Comparison of ENCODE assay signal across 1 cellular context in the genomic region with DNA sequence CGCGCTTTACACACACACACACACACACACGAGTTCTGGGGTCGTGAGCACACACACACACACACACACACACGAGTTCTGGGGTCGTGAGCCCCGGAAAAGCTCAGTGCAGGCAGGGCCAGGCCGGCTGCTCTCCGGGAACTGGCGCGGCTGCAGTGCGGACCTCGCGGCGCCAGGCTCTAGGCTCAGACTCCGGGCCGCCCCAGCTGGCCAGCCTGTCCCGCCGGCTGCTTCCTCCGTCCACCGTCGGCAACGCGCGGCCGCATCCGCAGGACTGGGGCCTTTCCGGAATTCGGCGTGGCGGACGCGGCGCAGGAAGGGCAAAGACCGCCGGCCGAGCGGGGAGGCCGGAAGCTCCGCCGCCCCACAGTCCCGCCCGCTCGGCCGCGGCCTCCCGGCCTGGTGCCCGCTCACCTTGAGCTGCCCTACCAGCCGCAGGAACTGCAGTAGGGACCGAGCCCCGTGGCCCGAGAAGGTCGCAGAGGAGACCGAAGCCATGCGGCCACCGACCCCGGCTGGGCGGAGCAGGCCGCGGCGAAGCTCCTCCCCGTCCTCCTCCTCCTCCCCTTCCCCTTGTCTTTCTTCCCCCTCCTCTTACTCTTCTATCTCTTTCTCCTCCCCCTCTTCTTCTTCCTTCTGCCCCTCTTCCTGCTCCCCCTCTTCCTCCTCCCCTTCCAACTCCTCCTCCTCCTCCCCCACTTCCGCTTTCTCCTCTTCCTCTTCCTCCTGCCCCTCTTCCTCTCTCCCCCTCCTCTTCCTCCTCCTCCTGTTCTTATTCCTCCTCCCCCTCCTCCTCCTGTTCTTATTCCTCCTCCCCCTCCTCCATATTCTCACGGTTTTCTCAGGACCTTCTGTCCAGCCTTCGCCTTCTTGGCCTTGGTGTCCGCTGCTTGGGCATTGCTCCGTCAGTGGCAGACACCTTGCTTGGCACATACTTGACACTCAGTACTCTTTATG.
TF ChIP-seq lines count a peak whose summit lies in the region.

A gene with protein sequence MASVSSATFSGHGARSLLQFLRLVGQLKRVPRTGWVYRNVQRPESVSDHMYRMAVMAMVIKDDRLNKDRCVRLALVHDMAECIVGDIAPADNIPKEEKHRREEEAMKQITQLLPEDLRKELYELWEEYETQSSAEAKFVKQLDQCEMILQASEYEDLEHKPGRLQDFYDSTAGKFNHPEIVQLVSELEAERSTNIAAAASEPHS (minus strand): TSS at position 533 of the 957 bp plus-strand sequence. CDS start 35 bp downstream, at position 498.

TF ChIP-seq in HepG2, 621 proteins besides CTCF, POLR2A, EP300 and RAD21 (continued from another document and continues in another):
- TF ChIP-seq, protein P1, sequence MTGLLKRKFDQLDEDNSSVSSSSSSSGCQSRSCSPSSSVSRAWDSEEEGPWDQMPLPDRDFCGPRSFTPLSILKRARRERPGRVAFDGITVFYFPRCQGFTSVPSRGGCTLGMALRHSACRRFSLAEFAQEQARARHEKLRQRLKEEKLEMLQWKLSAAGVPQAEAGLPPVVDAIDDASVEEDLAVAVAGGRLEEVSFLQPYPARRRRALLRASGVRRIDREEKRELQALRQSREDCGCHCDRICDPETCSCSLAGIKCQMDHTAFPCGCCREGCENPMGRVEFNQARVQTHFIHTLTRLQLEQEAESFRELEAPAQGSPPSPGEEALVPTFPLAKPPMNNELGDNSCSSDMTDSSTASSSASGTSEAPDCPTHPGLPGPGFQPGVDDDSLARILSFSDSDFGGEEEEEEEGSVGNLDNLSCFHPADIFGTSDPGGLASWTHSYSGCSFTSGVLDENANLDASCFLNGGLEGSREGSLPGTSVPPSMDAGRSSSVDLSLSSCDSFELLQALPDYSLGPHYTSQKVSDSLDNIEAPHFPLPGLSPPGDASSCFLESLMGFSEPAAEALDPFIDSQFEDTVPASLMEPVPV (CRISPR knock-in tag; IDR thresholded peaks at IDR 0.05), result peak; percentile 97
- peak; percentile 81 for TF ChIP-seq PHF5A (CRISPR knock-in tag; IDR thresholded peaks at IDR 0.05; ENCODE audit: low read depth, unreplicated experiment)
- 0 out of 2 replicates have a peak, but pooled peaks have one; percentile 54 for TF ChIP-seq MAZ (IDR thresholded peaks at IDR 0.05; ENCODE audit: borderline replicate concordance, low read depth, low read length)
- peak; percentile 97 for TF ChIP-seq MAZ (CRISPR knock-in tag; IDR thresholded peaks at IDR 0.05; ENCODE audit: low read depth)
- peak; percentile 97 for TF ChIP-seq WIZ (CRISPR knock-in tag; IDR thresholded peaks at IDR 0.05)
- TF ChIP-seq TSC22D2 (CRISPR knock-in tag; IDR thresholded peaks at IDR 0.05; ENCODE audit: borderline replicate concordance), result peak; percentile 94
- TF ChIP-seq, protein P2, sequence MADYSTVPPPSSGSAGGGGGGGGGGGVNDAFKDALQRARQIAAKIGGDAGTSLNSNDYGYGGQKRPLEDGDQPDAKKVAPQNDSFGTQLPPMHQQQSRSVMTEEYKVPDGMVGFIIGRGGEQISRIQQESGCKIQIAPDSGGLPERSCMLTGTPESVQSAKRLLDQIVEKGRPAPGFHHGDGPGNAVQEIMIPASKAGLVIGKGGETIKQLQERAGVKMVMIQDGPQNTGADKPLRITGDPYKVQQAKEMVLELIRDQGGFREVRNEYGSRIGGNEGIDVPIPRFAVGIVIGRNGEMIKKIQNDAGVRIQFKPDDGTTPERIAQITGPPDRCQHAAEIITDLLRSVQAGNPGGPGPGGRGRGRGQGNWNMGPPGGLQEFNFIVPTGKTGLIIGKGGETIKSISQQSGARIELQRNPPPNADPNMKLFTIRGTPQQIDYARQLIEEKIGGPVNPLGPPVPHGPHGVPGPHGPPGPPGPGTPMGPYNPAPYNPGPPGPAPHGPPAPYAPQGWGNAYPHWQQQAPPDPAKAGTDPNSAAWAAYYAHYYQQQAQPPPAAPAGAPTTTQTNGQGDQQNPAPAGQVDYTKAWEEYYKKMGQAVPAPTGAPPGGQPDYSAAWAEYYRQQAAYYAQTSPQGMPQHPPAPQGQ (CRISPR knock-in tag; IDR thresholded peaks at IDR 0.05; ENCODE audit: borderline replicate concordance), result peak; percentile 63; the same call in 1 of the 2 replicates
- TF ChIP-seq HDAC6 (IDR thresholded peaks at IDR 0.05; ENCODE audit: low read depth, low read length), result no peak
- TF ChIP-seq ZNF10 (CRISPR knock-in tag; IDR thresholded peaks at IDR 0.05; ENCODE audit: borderline replicate concordance, low read depth), result no peak
- TF ChIP-seq HOXA3 (CRISPR knock-in tag; IDR thresholded peaks at IDR 0.05), result peak; percentile 85
- TF ChIP-seq NR2F2 (IDR thresholded peaks at IDR 0.05; ENCODE audit: borderline replicate concordance, low read depth), result 0 out of 2 replicates have a peak, but pooled peaks have one; percentile 11
- TF ChIP-seq ZSCAN30 (CRISPR knock-in tag; IDR thresholded peaks at IDR 0.05), result peak; percentile 66; the same call in 1 of the 2 replicates
- peak; percentile 20 for TF ChIP-seq FOSL2 (CRISPR knock-in tag; IDR thresholded peaks at IDR 0.05)
- TF ChIP-seq, protein P3, sequence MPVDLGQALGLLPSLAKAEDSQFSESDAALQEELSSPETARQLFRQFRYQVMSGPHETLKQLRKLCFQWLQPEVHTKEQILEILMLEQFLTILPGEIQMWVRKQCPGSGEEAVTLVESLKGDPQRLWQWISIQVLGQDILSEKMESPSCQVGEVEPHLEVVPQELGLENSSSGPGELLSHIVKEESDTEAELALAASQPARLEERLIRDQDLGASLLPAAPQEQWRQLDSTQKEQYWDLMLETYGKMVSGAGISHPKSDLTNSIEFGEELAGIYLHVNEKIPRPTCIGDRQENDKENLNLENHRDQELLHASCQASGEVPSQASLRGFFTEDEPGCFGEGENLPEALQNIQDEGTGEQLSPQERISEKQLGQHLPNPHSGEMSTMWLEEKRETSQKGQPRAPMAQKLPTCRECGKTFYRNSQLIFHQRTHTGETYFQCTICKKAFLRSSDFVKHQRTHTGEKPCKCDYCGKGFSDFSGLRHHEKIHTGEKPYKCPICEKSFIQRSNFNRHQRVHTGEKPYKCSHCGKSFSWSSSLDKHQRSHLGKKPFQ (CRISPR knock-in tag; IDR thresholded peaks at IDR 0.05; ENCODE audit: insufficient replicate concordance), result peak; percentile 88
- TF ChIP-seq ADNP (CRISPR knock-in tag; IDR thresholded peaks at IDR 0.05), result no peak
- TF ChIP-seq KLF12 (CRISPR knock-in tag; IDR thresholded peaks at IDR 0.05; ENCODE audit: borderline replicate concordance), result peak; percentile 71; the same call in 1 of the 2 replicates
- TF ChIP-seq, protein P4, sequence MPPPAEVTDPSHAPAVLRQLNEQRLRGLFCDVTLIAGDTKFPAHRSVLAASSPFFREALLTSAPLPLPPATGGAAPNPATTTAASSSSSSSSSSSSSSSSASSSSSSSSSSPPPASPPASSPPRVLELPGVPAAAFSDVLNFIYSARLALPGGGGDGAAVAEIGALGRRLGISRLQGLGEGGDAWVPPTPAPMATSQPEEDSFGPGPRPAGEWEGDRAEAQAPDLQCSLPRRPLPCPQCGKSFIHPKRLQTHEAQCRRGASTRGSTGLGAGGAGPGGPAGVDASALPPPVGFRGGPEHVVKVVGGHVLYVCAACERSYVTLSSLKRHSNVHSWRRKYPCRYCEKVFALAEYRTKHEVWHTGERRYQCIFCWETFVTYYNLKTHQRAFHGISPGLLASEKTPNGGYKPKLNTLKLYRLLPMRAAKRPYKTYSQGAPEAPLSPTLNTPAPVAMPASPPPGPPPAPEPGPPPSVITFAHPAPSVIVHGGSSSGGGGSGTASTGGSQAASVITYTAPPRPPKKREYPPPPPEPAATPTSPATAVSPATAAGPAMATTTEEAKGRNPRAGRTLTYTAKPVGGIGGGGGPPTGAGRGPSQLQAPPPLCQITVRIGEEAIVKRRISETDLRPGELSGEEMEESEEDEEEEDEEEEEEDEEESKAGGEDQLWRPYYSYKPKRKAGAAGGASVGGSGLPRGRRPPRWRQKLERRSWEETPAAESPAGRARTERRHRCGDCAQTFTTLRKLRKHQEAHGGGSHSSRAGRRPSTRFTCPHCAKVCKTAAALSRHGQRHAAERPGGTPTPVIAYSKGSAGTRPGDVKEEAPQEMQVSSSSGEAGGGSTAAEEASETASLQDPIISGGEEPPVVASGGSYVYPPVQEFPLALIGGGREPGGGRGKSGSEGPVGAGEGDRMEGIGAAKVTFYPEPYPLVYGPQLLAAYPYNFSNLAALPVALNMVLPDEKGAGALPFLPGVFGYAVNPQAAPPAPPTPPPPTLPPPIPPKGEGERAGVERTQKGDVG (CRISPR knock-in tag; IDR thresholded peaks at IDR 0.05; ENCODE audit: borderline replicate concordance), result peak; percentile 60; the same call in 1 of the 2 replicates
- no peak for TF ChIP-seq SRSF9 (IDR thresholded peaks at IDR 0.05; ENCODE audit: borderline replicate concordance, insufficient read depth, low read depth, low read length, poor library complexity, severe bottlenecking)
- TF ChIP-seq ZFAT (CRISPR knock-in tag; conservative IDR thresholded peaks at IDR 0.05), result no peak
- TF ChIP-seq LCORL (IDR thresholded peaks at IDR 0.05), result no peak; the same call in none of the 2 replicates
- peak; percentile 96 for TF ChIP-seq LCORL (CRISPR knock-in tag; IDR thresholded peaks at IDR 0.05)
- peak; percentile 88 for TF ChIP-seq KDM2A (CRISPR knock-in tag; IDR thresholded peaks at IDR 0.05; ENCODE audit: borderline replicate concordance, low read depth)
- TF ChIP-seq, protein P5, sequence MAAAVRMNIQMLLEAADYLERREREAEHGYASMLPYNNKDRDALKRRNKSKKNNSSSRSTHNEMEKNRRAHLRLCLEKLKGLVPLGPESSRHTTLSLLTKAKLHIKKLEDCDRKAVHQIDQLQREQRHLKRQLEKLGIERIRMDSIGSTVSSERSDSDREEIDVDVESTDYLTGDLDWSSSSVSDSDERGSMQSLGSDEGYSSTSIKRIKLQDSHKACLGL (CRISPR knock-in tag; IDR thresholded peaks at IDR 0.05), result peak; percentile 95
- TF ChIP-seq RARA (CRISPR knock-in tag; IDR thresholded peaks at IDR 0.05), result peak; percentile 81
- TF ChIP-seq ZSCAN25 (CRISPR knock-in tag; IDR thresholded peaks at IDR 0.05), result peak; percentile 91
- TF ChIP-seq, protein P6, sequence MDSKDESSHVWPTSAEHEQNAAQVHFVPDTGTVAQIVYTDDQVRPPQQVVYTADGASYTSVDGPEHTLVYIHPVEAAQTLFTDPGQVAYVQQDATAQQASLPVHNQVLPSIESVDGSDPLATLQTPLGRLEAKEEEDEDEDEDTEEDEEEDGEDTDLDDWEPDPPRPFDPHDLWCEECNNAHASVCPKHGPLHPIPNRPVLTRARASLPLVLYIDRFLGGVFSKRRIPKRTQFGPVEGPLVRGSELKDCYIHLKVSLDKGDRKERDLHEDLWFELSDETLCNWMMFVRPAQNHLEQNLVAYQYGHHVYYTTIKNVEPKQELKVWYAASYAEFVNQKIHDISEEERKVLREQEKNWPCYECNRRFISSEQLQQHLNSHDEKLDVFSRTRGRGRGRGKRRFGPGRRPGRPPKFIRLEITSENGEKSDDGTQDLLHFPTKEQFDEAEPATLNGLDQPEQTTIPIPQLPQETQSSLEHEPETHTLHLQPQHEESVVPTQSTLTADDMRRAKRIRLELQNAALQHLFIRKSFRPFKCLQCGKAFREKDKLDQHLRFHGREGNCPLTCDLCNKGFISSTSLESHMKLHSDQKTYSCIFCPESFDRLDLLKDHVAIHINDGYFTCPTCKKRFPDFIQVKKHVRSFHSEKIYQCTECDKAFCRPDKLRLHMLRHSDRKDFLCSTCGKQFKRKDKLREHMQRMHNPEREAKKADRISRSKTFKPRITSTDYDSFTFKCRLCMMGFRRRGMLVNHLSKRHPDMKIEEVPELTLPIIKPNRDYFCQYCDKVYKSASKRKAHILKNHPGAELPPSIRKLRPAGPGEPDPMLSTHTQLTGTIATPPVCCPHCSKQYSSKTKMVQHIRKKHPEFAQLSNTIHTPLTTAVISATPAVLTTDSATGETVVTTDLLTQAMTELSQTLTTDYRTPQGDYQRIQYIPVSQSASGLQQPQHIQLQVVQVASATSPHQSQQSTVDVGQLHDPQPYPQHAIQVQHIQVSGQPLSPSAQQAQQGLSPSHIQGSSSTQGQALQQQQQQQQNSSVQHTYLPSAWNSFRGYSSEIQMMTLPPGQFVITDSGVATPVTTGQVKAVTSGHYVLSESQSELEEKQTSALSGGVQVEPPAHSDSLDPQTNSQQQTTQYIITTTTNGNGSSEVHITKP (CRISPR knock-in tag; IDR thresholded peaks at IDR 0.05; ENCODE audit: low read depth), result no peak
- TF ChIP-seq TBP (CRISPR knock-in tag; IDR thresholded peaks at IDR 0.05), result peak; percentile 87; the same call in 1 of the 2 replicates
- TF ChIP-seq ATRX (CRISPR knock-in tag; IDR thresholded peaks at IDR 0.05; ENCODE audit: borderline replicate concordance), result no peak
- peak; percentile 32; the same call in 1 of the 2 replicates for TF ChIP-seq ZNF12 (CRISPR knock-in tag; IDR thresholded peaks at IDR 0.05)
- TF ChIP-seq HNRNPUL1 (IDR thresholded peaks at IDR 0.05; ENCODE audit: low read depth, low read length), result peak; percentile 59; the same call in 1 of the 2 replicates
- TF ChIP-seq ZNF878 (CRISPR knock-in tag; IDR thresholded peaks at IDR 0.05), result peak; percentile 70; the same call in 1 of the 2 replicates
- peak; percentile 73; the same call in 1 of the 2 replicates for TF ChIP-seq ZNF775 (CRISPR knock-in tag; IDR thresholded peaks at IDR 0.05; ENCODE audit: borderline replicate concordance)
- TF ChIP-seq, protein P7, sequence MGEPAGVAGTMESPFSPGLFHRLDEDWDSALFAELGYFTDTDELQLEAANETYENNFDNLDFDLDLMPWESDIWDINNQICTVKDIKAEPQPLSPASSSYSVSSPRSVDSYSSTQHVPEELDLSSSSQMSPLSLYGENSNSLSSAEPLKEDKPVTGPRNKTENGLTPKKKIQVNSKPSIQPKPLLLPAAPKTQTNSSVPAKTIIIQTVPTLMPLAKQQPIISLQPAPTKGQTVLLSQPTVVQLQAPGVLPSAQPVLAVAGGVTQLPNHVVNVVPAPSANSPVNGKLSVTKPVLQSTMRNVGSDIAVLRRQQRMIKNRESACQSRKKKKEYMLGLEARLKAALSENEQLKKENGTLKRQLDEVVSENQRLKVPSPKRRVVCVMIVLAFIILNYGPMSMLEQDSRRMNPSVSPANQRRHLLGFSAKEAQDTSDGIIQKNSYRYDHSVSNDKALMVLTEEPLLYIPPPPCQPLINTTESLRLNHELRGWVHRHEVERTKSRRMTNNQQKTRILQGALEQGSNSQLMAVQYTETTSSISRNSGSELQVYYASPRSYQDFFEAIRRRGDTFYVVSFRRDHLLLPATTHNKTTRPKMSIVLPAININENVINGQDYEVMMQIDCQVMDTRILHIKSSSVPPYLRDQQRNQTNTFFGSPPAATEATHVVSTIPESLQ (CRISPR knock-in tag; conservative IDR thresholded peaks at IDR 0.05), result peak; percentile 84; the same call in 1 of the 2 replicates
- no peak for TF ChIP-seq CREB1 (IDR thresholded peaks at IDR 0.05)
- no peak for TF ChIP-seq CREB1 (CRISPR knock-in tag; IDR thresholded peaks at IDR 0.05)
- TF ChIP-seq, protein P8, sequence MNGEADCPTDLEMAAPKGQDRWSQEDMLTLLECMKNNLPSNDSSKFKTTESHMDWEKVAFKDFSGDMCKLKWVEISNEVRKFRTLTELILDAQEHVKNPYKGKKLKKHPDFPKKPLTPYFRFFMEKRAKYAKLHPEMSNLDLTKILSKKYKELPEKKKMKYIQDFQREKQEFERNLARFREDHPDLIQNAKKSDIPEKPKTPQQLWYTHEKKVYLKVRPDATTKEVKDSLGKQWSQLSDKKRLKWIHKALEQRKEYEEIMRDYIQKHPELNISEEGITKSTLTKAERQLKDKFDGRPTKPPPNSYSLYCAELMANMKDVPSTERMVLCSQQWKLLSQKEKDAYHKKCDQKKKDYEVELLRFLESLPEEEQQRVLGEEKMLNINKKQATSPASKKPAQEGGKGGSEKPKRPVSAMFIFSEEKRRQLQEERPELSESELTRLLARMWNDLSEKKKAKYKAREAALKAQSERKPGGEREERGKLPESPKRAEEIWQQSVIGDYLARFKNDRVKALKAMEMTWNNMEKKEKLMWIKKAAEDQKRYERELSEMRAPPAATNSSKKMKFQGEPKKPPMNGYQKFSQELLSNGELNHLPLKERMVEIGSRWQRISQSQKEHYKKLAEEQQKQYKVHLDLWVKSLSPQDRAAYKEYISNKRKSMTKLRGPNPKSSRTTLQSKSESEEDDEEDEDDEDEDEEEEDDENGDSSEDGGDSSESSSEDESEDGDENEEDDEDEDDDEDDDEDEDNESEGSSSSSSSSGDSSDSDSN (CRISPR knock-in tag; IDR thresholded peaks at IDR 0.05), result peak; percentile 100
